Comparison of ENCODE assay signal across 22 cellular contexts in the genomic region with DNA sequence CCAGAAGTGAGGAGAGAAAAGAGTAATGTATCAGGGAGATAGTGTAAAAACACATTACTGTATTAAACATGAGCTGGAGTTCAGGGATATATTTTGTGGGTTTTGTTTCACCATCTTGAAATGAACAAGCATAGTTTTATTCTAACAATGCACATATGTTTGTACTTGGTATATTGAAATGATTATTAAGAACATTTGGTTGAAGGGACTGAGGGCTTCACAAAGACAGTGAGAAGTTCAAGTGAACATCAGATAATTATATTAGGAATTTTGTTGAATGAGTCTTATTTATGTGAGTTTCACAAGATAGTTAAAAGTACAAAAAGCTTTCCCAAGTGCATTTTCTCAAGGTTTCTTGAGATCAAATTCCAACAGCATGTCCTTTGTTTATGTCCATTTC.
"Had no signal": no experiment of that assay in that cellular context is flagged by ENCODE, and none has a peak within 500 bp of the region (broad histone marks: within the 10 kb centered on the region; RNA-seq: fewer than 3 reads in every experiment).

No MANE protein-coding gene starts in this region.

- H3K9me3 ChIP-seq: esophagus squamous epithelium, gastrocnemius medialis, prostate gland, right lobe of liver, spleen, thoracic aorta, transverse colon had no signal

- H3K4me3 ChIP-seq: esophagus squamous epithelium, gastrocnemius medialis, lung, prostate gland, right lobe of liver, spleen, thoracic aorta, transverse colon had no signal

- FAIRE-seq: colon, kidney had no signal

- H3K79me2 ChIP-seq: parathyroid adenoma had no signal

- ATAC-seq: effector memory CD8-positive, alpha-beta T cell; gastrocnemius medialis; left colon; left ventricle myocardium superior; natural killer cell treated with Interleukin-12 subunit alpha and Interleukin-12 subunit beta and Interleukin-15 and Interleukin-18, amount 100 ng/mL, for 72 hours; right lobe of liver; stimulated activated naive B cell treated with anti-CD40 and anti-IgM and Interleukin-4, amounts not matched to agents 10 μg/mL and 1 μg/mL and 100 μg/mL, for 72 hours; stimulated activated naive CD8-positive, alpha-beta T cell treated with anti-CD3 and anti-CD28 coated beads, Interleukin-15, amount 100 ng/mL, for 72 hours had no signal

- H2AFZ ChIP-seq: parathyroid adenoma had no signal

- H3K27ac ChIP-seq: esophagus squamous epithelium, gastrocnemius medialis, parathyroid adenoma, prostate gland, right lobe of liver, spleen, thoracic aorta, transverse colon had no signal

- DNase-seq: cerebellar nuclear complex; effector memory CD8-positive, alpha-beta T cell; esophagus squamous epithelium; gastrocnemius medialis; kidney; left colon; left ventricle myocardium superior; mesenchymal stem cell; midbrain; right lobe of liver; spleen; stimulated activated CD4-positive, alpha-beta T cell treated with anti-CD3 and anti-CD28 coated beads, Interleukin-2, amount 100 ng/mL, for 24 hours; stimulated activated CD4-positive, alpha-beta T cell treated with anti-CD3 and anti-CD28 coated beads, Interleukin-4, amount 100 ng/mL, for 4 hours; stimulated activated naive B cell treated with anti-CD40 and anti-IgM and Interleukin-4, amounts not matched to agents 10 μg/mL and 1 μg/mL and 100 μg/mL, for 72 hours; stimulated activated naive CD8-positive, alpha-beta T cell treated with anti-CD3 and anti-CD28 coated beads, Interleukin-15, amount 100 ng/mL, for 72 hours; transverse colon had no signal

- H3K4me1 ChIP-seq: esophagus squamous epithelium, gastrocnemius medialis, parathyroid adenoma, prostate gland, right lobe of liver, spleen, transverse colon had no signal

- H3K27me3 ChIP-seq: esophagus squamous epithelium, gastrocnemius medialis, right lobe of liver, spleen, transverse colon had no signal

- H3K36me3 ChIP-seq: esophagus squamous epithelium, gastrocnemius medialis, prostate gland, right lobe of liver, spleen, thoracic aorta, transverse colon had no signal
